ENCODE assay signal across 15 cellular contexts in genomic region chr20:43835944-43836540, GRCh38.
A peak's percentile ranks its signal among the peaks of the same experiment; 100 is the strongest.
DNase-seq lines count a peak whose midpoint lies in the region; ATAC-seq, FAIRE-seq and TF ChIP-seq lines count a peak whose summit lies in the region.
"Had no signal": no experiment of that assay in that cellular context is flagged by ENCODE, and none has a peak within 500 bp of the region (broad histone marks: within the 10 kb centered on the region; RNA-seq: fewer than 3 reads in every experiment).

No MANE protein-coding gene starts in this region.

- intact Hi-C loops in left cardiac atrium (cut with DNase I) = no loop called here
- intact Hi-C loops in sigmoid colon (cut with DNase I) = no loop called here

- H3K56ac ChIP-seq in H1 (replicated peaks; ENCODE audit: insufficient read length, low read depth, low read length) = no peak overlapping the region

- no peak overlapping the region for H3K23ac ChIP-seq in H1 (ENCODE audit: insufficient read length)

- H2BK12ac ChIP-seq in H1 (ENCODE audit: low read depth, low read length) = no peak overlapping the region

- H3K23me2 ChIP-seq in H1 (ENCODE audit: low read depth, low read length) = peaks cover 5% of the 10 kb centered on the region; the same call in 1 of the 2 replicates

- no peak overlapping the region for H2BK20ac ChIP-seq in H1 (ENCODE audit: low read length)

- POLR2A ChIA-PET in H1 (lab: Charles Lee; ENCODE audit: partially characterized antibody) = no interaction called here

- no peaks in the 10 kb centered on the region for H3K27me3 ChIP-seq in right atrium auricular region
- H3K27me3 ChIP-seq in H1 (replicated peaks in 1 of 4; ENCODE audit: control insufficient read depth in 3 of 4, extremely low read depth in 1 of 4, insufficient read depth in 3 of 4, low read length in 3 of 4) = no peaks in the 10 kb centered on the region
- peaks cover 0 to 8% (median 0%) of the 10 kb centered on the region in 3 donors for H3K27me3 ChIP-seq in sigmoid colon
- H3K27me3 ChIP-seq: BLaER1 had no signal

- H4K20me1 ChIP-seq in H1 (replicated peaks in 1 of 2; ENCODE audit: control insufficient read depth in 1 of 2, insufficient read depth in 2 of 2, low read length in 2 of 2) = no peaks in the 10 kb centered on the region
- H4K20me1 ChIP-seq: BLaER1 had no signal

- DNase-seq in right atrium auricular region (ENCODE audit: low spot score) = peak; percentile 50
- no peak for DNase-seq in left cardiac atrium
- peak in 1 of 2 experiments; percentile 24 for DNase-seq in H1 (ENCODE audit: low read depth in 1 of 2, low spot score in 2 of 2)
- DNase-seq in sigmoid colon = peak; percentile 10
- no peak for DNase-seq in coronary artery (ENCODE audit: low spot score)
- no peak for DNase-seq in GM10266 (ENCODE audit: extremely low spot score)
- DNase-seq: 8988T; CD4-positive, alpha-beta memory T cell; DMS153; DMS79; GDM1; GOT3; H9 had no signal

- CTCF ChIA-PET in H1 (lab: Charles Lee; ENCODE audit: partially characterized antibody) = interaction anchor here (3.3 kb wide), 1 partner anchor 87 kb away, joined by 18 read pairs; no protein-coding TSS in a partner anchor

- no peaks in the 10 kb centered on the region for H3K4me1 ChIP-seq in right atrium auricular region
- no peaks in the 10 kb centered on the region for H3K4me1 ChIP-seq in H1 (replicated peaks in 1 of 4; ENCODE audit: control insufficient read depth in 3 of 4, insufficient read depth in 4 of 4, low read length in 3 of 4)
- H3K4me1 ChIP-seq in sigmoid colon = no peaks in the 10 kb centered on the region

- no peak overlapping the region for H2AK5ac ChIP-seq in H1 (ENCODE audit: low read depth, low read length)

- H3K36me3 ChIP-seq in right atrium auricular region = no peaks in the 10 kb centered on the region
- H3K36me3 ChIP-seq in H1 (ENCODE audit: control insufficient read depth in 2 of 4, insufficient read depth in 4 of 4, low read length in 3 of 4) = no peaks in the 10 kb centered on the region
- H3K36me3 ChIP-seq in sigmoid colon = no peaks in the 10 kb centered on the region
- H3K36me3 ChIP-seq: BLaER1 had no signal

- no peak overlapping the region for H2BK120ac ChIP-seq in H1 (replicated peaks; ENCODE audit: low read depth, low read length)

- no peak overlapping the region for H4K5ac ChIP-seq in H1 (ENCODE audit: insufficient read length, low read depth, low read length)

- no peak for TF ChIP-seq RAD21 in H1 (IDR thresholded peaks at IDR 0.05 in 1 of 2, conservative IDR thresholded peaks at IDR 0.05 in 1 of 2; ENCODE audit: low read depth in 2 of 2, low read length in 2 of 2)

- H4K91ac ChIP-seq in H1 (replicated peaks; ENCODE audit: insufficient read length, low read length) = no peak overlapping the region

- no peak for FAIRE-seq in H1 (lab: Jason Lieb, UNC)

- H3K9me3 ChIP-seq in right atrium auricular region = peaks cover 0 to 6% of the 10 kb centered on the region in 2 donors
- H3K9me3 ChIP-seq in H1 (ENCODE audit: insufficient read depth in 2 of 2, low read depth in 1 of 2, low read length in 1 of 2) = no peaks in the 10 kb centered on the region
- H3K9me3 ChIP-seq in sigmoid colon = no peaks in the 10 kb centered on the region

- H3K4me3 ChIP-seq in right atrium auricular region = no peak overlapping the region
- no peak overlapping the region for H3K4me3 ChIP-seq in H1 (ENCODE audit: extremely low read depth in 1 of 4, insufficient read depth in 2 of 4, low read depth in 3 of 4, low read length in 4 of 4)
- no peak overlapping the region for H3K4me3 ChIP-seq in sigmoid colon
- no peak overlapping the region for H3K4me3 ChIP-seq in coronary artery
- H3K4me3 ChIP-seq: BLaER1 had no signal

- H3K18ac ChIP-seq in H1 (ENCODE audit: extremely low read depth, low read length) = no peak overlapping the region

- H2BK15ac ChIP-seq in H1 (ENCODE audit: low read length) = no peak overlapping the region

- ATAC-seq in left cardiac atrium = no peak
- no peak for ATAC-seq in HG02571 (IDR thresholded peaks at IDR 0.05; ENCODE audit: unreplicated experiment)

- H4K8ac ChIP-seq in H1 (ENCODE audit: extremely low read depth, insufficient read depth, low read length) = no peak overlapping the region

- 93% methylated on average over 8 of the region's 8 CpGs; no CpG with 5 or more reads in 1 of the 2 experiments for WGBS in H1 (ENCODE audit: extremely low coverage in 1 of 2, insufficient coverage in 1 of 2, insufficient read length in 1 of 2, insufficient replicate concordance in 2 of 2, low coverage in 1 of 2, low lambda C conversion rate in 2 of 2, missing lambda C conversion rate in 1 of 2), 2 experiments
- 92% methylated on average over 8 of the region's 8 CpGs for WGBS in sigmoid colon, 2 donors

- no peak overlapping the region for H3K9ac ChIP-seq in H1 (replicated peaks in 1 of 4; ENCODE audit: extremely low read depth in 1 of 4, low read depth in 3 of 4, low read length in 3 of 4)
- H3K9ac ChIP-seq: BLaER1 had no signal

- no peak overlapping the region for H3K14ac ChIP-seq in H1 (ENCODE audit: insufficient read length)

- no peak overlapping the region for H3K4me2 ChIP-seq in H1 (ENCODE audit: insufficient read depth in 1 of 2, low read depth in 2 of 2, low read length in 2 of 2)
- H3K4me2 ChIP-seq: BLaER1 had no signal

- H3K4ac ChIP-seq in H1 (replicated peaks; ENCODE audit: insufficient read length, low read depth, low read length) = no peak overlapping the region

- no peak for TF ChIP-seq CTCF in right atrium auricular region (IDR thresholded peaks at IDR 0.05)
- no peak for TF ChIP-seq CTCF in H1 (IDR thresholded peaks at IDR 0.05; ENCODE audit: control extremely low read depth in 1 of 3, insufficient read depth in 1 of 3, low read depth in 1 of 3, low read length in 3 of 3)
- TF ChIP-seq CTCF in sigmoid colon (IDR thresholded peaks at IDR 0.05) = no peak
- TF ChIP-seq CTCF in coronary artery (IDR thresholded peaks at IDR 0.05) = no peak
- TF ChIP-seq CTCF in GM10266 (IDR thresholded peaks at IDR 0.05; ENCODE audit: control insufficient read depth, insufficient read depth, low read depth, missing control alignments) = no peak

- no peaks in the 10 kb centered on the region for H3K79me1 ChIP-seq in H1 (ENCODE audit: low read depth, low read length)

- H3K79me2 ChIP-seq in H1 (ENCODE audit: control insufficient read depth in 1 of 2, insufficient read depth in 2 of 2, low read length in 2 of 2) = no peaks in the 10 kb centered on the region

- H2BK5ac ChIP-seq in H1 (ENCODE audit: low read depth, low read length) = no peak overlapping the region

- no peak for TF ChIP-seq POLR2A in H1 (IDR thresholded peaks at IDR 0.05; ENCODE audit: control extremely low read depth in 1 of 2, low read depth in 2 of 2, low read length in 2 of 2)
- TF ChIP-seq POLR2A in sigmoid colon (IDR thresholded peaks at IDR 0.05) = no peak

- TF ChIP-seq EP300 in H1 (IDR thresholded peaks at IDR 0.05; ENCODE audit: borderline replicate concordance in 1 of 2, low read depth in 2 of 2, low read length in 2 of 2) (no peak), sigmoid colon (IDR thresholded peaks at IDR 0.05) (no peak)

- H3K27ac ChIP-seq in right atrium auricular region = no peak overlapping the region
- H3K27ac ChIP-seq in H1 (ENCODE audit: low read depth, low read length) = no peak overlapping the region
- H3K27ac ChIP-seq in sigmoid colon = no peak overlapping the region
- no peak overlapping the region for H3K27ac ChIP-seq in coronary artery
- H3K27ac ChIP-seq: BLaER1 had no signal

- 0 out of 2 replicates have a peak overlapping the region, but pooled peaks have one; percentile 22 for H2AFZ ChIP-seq in H1 (ENCODE audit: low read length)

TF ChIP-seq in H1, 55 proteins besides CTCF, POLR2A, EP300 and RAD21 (continues in another document):
- TF ChIP-seq BRCA1 (IDR thresholded peaks at IDR 0.05; ENCODE audit: low read depth, low read length) (no peak), CHD2 (IDR thresholded peaks at IDR 0.05; ENCODE audit: low read length) (no peak), PHF8 (conservative IDR thresholded peaks at IDR 0.05; ENCODE audit: low read depth, low read length) (no peak), TBP (IDR thresholded peaks at IDR 0.05; ENCODE audit: low read depth, low read length) (no peak)

Comparison
In these comparisons a context has a peak if more than half of its experiments do, and no peak if none do; other contexts are left out.
1. DNase-seq: peak in right atrium auricular region (single experiment) and sigmoid colon (single experiment); none in left cardiac atrium (single experiment), coronary artery (single experiment) and GM10266 (single experiment).